10 cellular contexts compared by ENCODE assay signal in genomic region chr6:127120109-127120786, GRCh38. TPM values are rescaled to one million over a fixed set of nuclear protein-coding genes. Genes with fewer than 3 reads are reported as not detected.
A peak's percentile ranks its signal among the peaks of the same experiment; 100 is the strongest.
DNase-seq lines count a peak whose midpoint lies in the region; ATAC-seq and TF ChIP-seq lines count a peak whose summit lies in the region.
"Had no signal": no experiment of that assay in that cellular context is flagged by ENCODE, and none has a peak within 500 bp of the region (broad histone marks: within the 10 kb centered on the region; RNA-seq: fewer than 3 reads in every experiment).

No MANE protein-coding gene starts in this region.

- no peak for TF ChIP-seq CTCF in ascending aorta (IDR thresholded peaks at IDR 0.05)

- no peaks in the 10 kb centered on the region for H4K20me1 ChIP-seq in Karpas-422 (ENCODE audit: insufficient read depth, low read depth, low read length)

- no peak overlapping the region for H3K4me2 ChIP-seq in Karpas-422 (ENCODE audit: low read depth, low read length, poor library complexity, severe bottlenecking)

- intact Hi-C loops in ascending aorta (cut with DNase I), result no loop called here

- H3K4me1 ChIP-seq in ascending aorta (peaks cover 4 to 10% of the 10 kb centered on the region in 2 donors), mesodermal cell (ENCODE audit: control insufficient read depth, insufficient read depth, low read length, poor library complexity, severe bottlenecking) (peaks cover 8% of the 10 kb centered on the region), Karpas-422 (ENCODE audit: low read length) (peaks cover 3% of the 10 kb centered on the region; the same call in 1 of the 2 replicates)

- H3K36me3 ChIP-seq in ascending aorta (no peaks in the 10 kb centered on the region), mesodermal cell (ENCODE audit: control insufficient read depth, insufficient read depth, low read length) (no peaks in the 10 kb centered on the region), Karpas-422 (ENCODE audit: insufficient read depth, low read length) (no peaks in the 10 kb centered on the region)

- DNase-seq in DMS 273 (lab: John Stamatoyannopoulos, UW; ENCODE audit: unreplicated experiment) (peak; percentile 34), DMS 273 treated with DMSO at 0.1 percent for 48 hours (lab: John Stamatoyannopoulos, UW) (no peak), ascending aorta (ENCODE audit: low spot score in 2 of 2) (no peak), pons (ENCODE audit: low spot score) (no peak), Karpas-422 (no peak), LoVo (ENCODE audit: low spot score) (no peak)

- H3K9me2 ChIP-seq in Karpas-422 (replicated peaks; ENCODE audit: insufficient read depth, low read length), result no peaks in the 10 kb centered on the region

- no peaks in the 10 kb centered on the region for H3K79me2 ChIP-seq in Karpas-422 (ENCODE audit: low read length)

- H3K9me3 ChIP-seq in ascending aorta (no peaks in the 10 kb centered on the region), mesodermal cell (ENCODE audit: control insufficient read depth, low read length) (no peaks in the 10 kb centered on the region), Karpas-422 (ENCODE audit: low read length) (no peaks in the 10 kb centered on the region)

- ATAC-seq in HG02642 (IDR thresholded peaks at IDR 0.05; ENCODE audit: poor library complexity, unreplicated experiment), result peak; percentile 6

- WGBS in mesodermal cell (ENCODE audit: insufficient coverage in 2 of 2), 2 experiments, result 2 to 4% methylated on average over 18 to 30 of the region's 34 CpGs

- H3K27me3 ChIP-seq in ascending aorta, result peaks cover 4% of the 10 kb centered on the region
- no peaks in the 10 kb centered on the region for H3K27me3 ChIP-seq in Karpas-422 (ENCODE audit: low read length)

- H3K9ac ChIP-seq in Karpas-422 (ENCODE audit: low read length), result no peak overlapping the region

- no peak overlapping the region for H3K27ac ChIP-seq in ascending aorta
- H3K27ac ChIP-seq in mesodermal cell (ENCODE audit: low read depth, low read length, severe bottlenecking), result no peak overlapping the region
- no peak overlapping the region for H3K27ac ChIP-seq in Karpas-422 (ENCODE audit: low read length)
- H3K27ac ChIP-seq: 22Rv1 had no signal

- no peak overlapping the region for H2AFZ ChIP-seq in Karpas-422 (ENCODE audit: low read length)

- H3K4me3 ChIP-seq in ascending aorta (peak overlapping the region; percentile 53 to 74), mesodermal cell (ENCODE audit: extremely low read depth, insufficient read depth, low read length, poor library complexity, severe bottlenecking) (peak overlapping the region; percentile 44), Karpas-422 (ENCODE audit: low read length) (no peak overlapping the region)

RNA-seq across cellular contexts. Expression of gene RSPO3, which starts 1.8 kb away (rescaled TPM):
- 0.53 TPM for total RNA-seq in ascending aorta
- 8.4 TPM for polyA plus RNA-seq in mesodermal cell (2013, experiment 1 of 2)
- 13.1 TPM for polyA plus RNA-seq in mesodermal cell (2013, experiment 2 of 2)
- total RNA-seq in Karpas-422 (2014; rRNA removed; shearing (Covaris generic); ENCODE audit: low replicate concordance), result not detected in 2 replicates
- total RNA-seq: RPMI7951 had no signal
